ENCODE assay signal across 8 cellular contexts in the genomic region with DNA sequence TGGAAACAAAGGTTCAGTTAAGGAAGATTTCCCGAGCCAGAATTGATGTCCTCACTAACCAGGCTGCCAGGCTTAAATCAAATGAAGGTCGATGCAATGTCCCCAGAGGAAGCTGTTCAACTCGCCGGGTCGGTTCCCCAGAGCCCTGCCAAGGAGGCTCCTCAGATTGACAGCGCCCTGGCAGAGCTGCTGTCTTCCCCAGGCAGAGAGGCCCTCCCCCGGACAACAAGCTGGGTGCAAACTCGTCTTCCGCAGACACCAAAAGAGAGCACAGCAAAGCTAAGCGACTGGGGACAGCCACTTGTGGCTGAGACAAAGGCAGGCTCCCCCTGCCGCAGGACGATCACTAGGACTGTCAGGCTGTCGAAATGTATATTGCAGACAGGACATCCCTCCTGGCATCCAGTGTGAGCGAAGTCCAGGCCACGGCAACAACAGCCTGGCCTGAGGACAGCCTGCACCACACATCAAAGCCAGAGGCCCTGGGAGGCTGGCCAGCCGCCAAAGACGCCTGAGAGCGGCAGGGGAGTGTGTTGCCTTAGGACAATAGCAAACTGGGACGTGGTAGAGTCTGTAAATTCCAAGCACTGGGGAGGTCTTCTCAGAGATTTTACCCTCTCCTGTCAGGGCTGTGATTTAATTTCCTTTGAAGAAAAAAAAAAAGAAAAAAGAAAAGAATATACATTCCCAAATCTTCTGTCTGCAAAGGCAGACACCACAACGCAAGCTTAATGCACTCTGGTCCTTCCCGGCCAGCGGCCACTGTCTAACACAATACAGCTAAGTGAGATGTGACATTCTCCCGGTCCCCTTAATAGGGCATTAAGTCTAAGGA.
DNase-seq lines count a peak whose midpoint lies in the region; ATAC-seq and TF ChIP-seq lines count a peak whose summit lies in the region.

No MANE protein-coding gene starts in this region.

- peak overlapping the region; percentile 100 for H3K27ac Mint-ChIP-seq in activated naive CD4-positive, alpha-beta T cell treated with anti-CD3 and anti-CD28 coated beads, Interleukin-2, amount 50 U/mL, for 24 hours
- H3K27ac Mint-ChIP-seq in neural crest cell (ENCODE audit: unreplicated experiment) = peak overlapping the region; percentile 53

- no peak overlapping the region for H3K4me3 ChIP-seq in aorta (ENCODE audit: low read length in 2 of 2)

- no peaks in the 10 kb centered on the region for H3K9me3 ChIP-seq in aorta (ENCODE audit: control insufficient read depth, low read length)

- TF ChIP-seq CTCF in neural crest cell (conservative IDR thresholded peaks at IDR 0.05) = no peak

- WGBS in aorta, 2 donors = 7 to 10% methylated on average over 23 of the region's 23 CpGs

- peaks cover 96% of the 10 kb centered on the region for H3K4me1 Mint-ChIP-seq in activated naive CD4-positive, alpha-beta T cell treated with anti-CD3 and anti-CD28 coated beads, Interleukin-2, amount 50 U/mL, for 24 hours
- peaks cover 39% of the 10 kb centered on the region for H3K4me1 Mint-ChIP-seq in neural crest cell

- no peaks in the 10 kb centered on the region for H3K36me3 ChIP-seq in aorta (ENCODE audit: control insufficient read depth in 1 of 2, insufficient read depth in 2 of 2, low read length in 1 of 2)

- peak overlapping the region; percentile 84 for H3K4me3 Mint-ChIP-seq in activated naive CD4-positive, alpha-beta T cell treated with anti-CD3 and anti-CD28 coated beads, Interleukin-2, amount 50 U/mL, for 24 hours
- H3K4me3 Mint-ChIP-seq in neural crest cell = peak overlapping the region; percentile 74

- H3K9me3 Mint-ChIP-seq in activated naive CD4-positive, alpha-beta T cell treated with anti-CD3 and anti-CD28 coated beads, Interleukin-2, amount 50 U/mL, for 24 hours = no peaks in the 10 kb centered on the region
- H3K9me3 Mint-ChIP-seq in neural crest cell = no peaks in the 10 kb centered on the region

- no peaks in the 10 kb centered on the region for H3K27me3 Mint-ChIP-seq in activated naive CD4-positive, alpha-beta T cell treated with anti-CD3 and anti-CD28 coated beads, Interleukin-2, amount 50 U/mL, for 24 hours
- H3K27me3 Mint-ChIP-seq in neural crest cell (ENCODE audit: low read depth) = no peaks in the 10 kb centered on the region

- H3K27me3 ChIP-seq in aorta (ENCODE audit: control insufficient read depth in 1 of 2, insufficient read depth in 2 of 2, low read length in 1 of 2) = no peaks in the 10 kb centered on the region

- intact Hi-C loops in aorta (cut with DNase I) = loop anchor here in 1 of 2 donors (2.0 kb wide), 1 partner anchor 101 kb away; no protein-coding TSS in a partner anchor

- DNase-seq in activated CD8-positive, alpha-beta memory T cell treated with anti-CD3 and anti-CD28 coated beads for 24 hours = peak; percentile 75
- DNase-seq in activated CD8-positive, alpha-beta memory T cell treated with anti-CD3 and anti-CD28 coated beads, Interleukin-2, amount 50 U/mL, for 48 hours = no peak
- DNase-seq in NCI-H774 (lab: John Stamatoyannopoulos, UW) (peak; percentile 60), foreskin melanocyte (peak; percentile 50), neural crest cell (ENCODE audit: low read depth, low spot score) (peak; percentile 45), aorta (peak; percentile 83 to 92)

- peak; percentile 81 for ATAC-seq in aorta (ENCODE audit: low FRiP score)
- no peak for ATAC-seq in HG03442 (IDR thresholded peaks at IDR 0.05; ENCODE audit: unreplicated experiment)

- peaks cover 5% of the 10 kb centered on the region for H3K36me3 Mint-ChIP-seq in activated naive CD4-positive, alpha-beta T cell treated with anti-CD3 and anti-CD28 coated beads, Interleukin-2, amount 50 U/mL, for 24 hours
- no peaks in the 10 kb centered on the region for H3K36me3 Mint-ChIP-seq in neural crest cell (ENCODE audit: low read depth)

- peaks cover 7 to 9% of the 10 kb centered on the region in 2 donors for H3K4me1 ChIP-seq in aorta (ENCODE audit: control insufficient read depth in 1 of 2, insufficient read depth in 2 of 2, low read length in 2 of 2)

- H3K27ac ChIP-seq in aorta (ENCODE audit: low read depth in 1 of 2, low read length in 2 of 2) = peak overlapping the region in 1 of 2 donors; percentile 42
